ENCODE assay signal across 23 cellular contexts in the genomic region with DNA sequence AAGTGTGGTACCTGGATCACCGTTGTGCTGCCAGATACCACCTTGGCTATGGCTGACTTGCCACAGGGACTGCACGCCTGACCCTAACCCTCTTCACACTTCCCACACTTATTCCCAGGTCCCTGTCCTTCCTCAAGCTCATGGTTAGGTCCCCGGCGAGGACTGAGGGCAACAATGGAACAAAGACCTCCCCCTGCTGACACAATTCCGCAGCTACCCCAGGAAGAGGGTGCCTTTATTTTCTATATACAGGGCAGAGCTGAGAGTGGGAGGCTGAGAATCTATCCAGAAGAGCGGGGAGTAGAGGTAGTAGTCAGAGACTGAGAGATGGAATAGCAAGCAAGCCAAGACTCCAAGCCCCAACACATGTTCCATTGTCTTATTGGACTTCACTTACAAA.
"Had no signal": no experiment of that assay in that cellular context is flagged by ENCODE, and none has a peak within 500 bp of the region (broad histone marks: within the 10 kb centered on the region; RNA-seq: fewer than 3 reads in every experiment).

No MANE protein-coding gene starts in this region.

- H3K27ac ChIP-seq: brain microvascular endothelial cell, esophagus muscularis mucosa, foreskin keratinocyte, heart right ventricle, ovary, right lobe of liver, tibial nerve had no signal

- DNase-seq: activated CD4-positive, alpha-beta T cell treated with anti-CD3 and anti-CD28 coated beads for 48 hours; activated CD4-positive, alpha-beta T cell treated with anti-CD3 and anti-CD28 coated beads, Interleukin-2, amount 50 U/mL, for 48 hours; activated CD8-positive, alpha-beta memory T cell treated with anti-CD3 and anti-CD28 coated beads for 24 hours; activated effector memory CD4-positive, alpha-beta T cell treated with Interleukin-2 at 50 U/mL for 16 hours; activated naive CD4-positive, alpha-beta T cell treated with anti-CD3 and anti-CD28 coated beads, Interleukin-2, amount 10 ng/mL, durations not matched to agents 7 days and 5 days; amniotic stem cell; brain microvascular endothelial cell; cortex of kidney; foreskin keratinocyte; heart right ventricle; kidney; left colon; mammary epithelial cell; naive B cell; nephron progenitor cell; ovary; right lobe of liver; stimulated activated CD4-positive, alpha-beta T cell treated with anti-CD3 and anti-CD28 coated beads, Interleukin-2, amount 100 ng/mL, for 48 hours; stimulated activated naive CD4-positive, alpha-beta T cell treated with Interleukin-2 at 50 U/mL for 16 hours had no signal

- H3K4me3 ChIP-seq: esophagus muscularis mucosa, heart right ventricle, ovary, right lobe of liver, tibial nerve had no signal

- ATAC-seq: foreskin keratinocyte, heart right ventricle, left colon, right lobe of liver had no signal

- FAIRE-seq: astrocyte, kidney, urothelium cell line had no signal

- H3K4me1 ChIP-seq: esophagus muscularis mucosa, heart right ventricle, right lobe of liver had no signal

- H3K9me3 ChIP-seq: esophagus muscularis mucosa, heart right ventricle, ovary, right lobe of liver, tibial nerve had no signal

- H3K27me3 ChIP-seq: brain microvascular endothelial cell, esophagus muscularis mucosa, foreskin keratinocyte, ovary, right lobe of liver, tibial nerve had no signal

- H3K36me3 ChIP-seq: brain microvascular endothelial cell, esophagus muscularis mucosa, heart right ventricle, ovary, right lobe of liver, tibial nerve had no signal
